Comparison of ENCODE assay signal across 25 cellular contexts in genomic region chr13:29948791-29949190, GRCh38.
"Had no signal": no experiment of that assay in that cellular context is flagged by ENCODE, and none has a peak within 500 bp of the region (broad histone marks: within the 10 kb centered on the region; RNA-seq: fewer than 3 reads in every experiment).

No MANE protein-coding gene starts in this region.

- H3K27ac Mint-ChIP-seq: memory B cell; mesothelial cell of epicardium; natural killer cell treated with Interleukin-12 subunit alpha and Interleukin-12 subunit beta and Interleukin-15 and Interleukin-18, amount 100 ng/mL, for 72 hours; stimulated activated memory B cell treated with anti-CD40 and anti-IgM and Interleukin-4, amounts not matched to agents 10 μg/mL and 1 μg/mL and 100 μg/mL, for 72 hours had no signal

- ATAC-seq: gastroesophageal sphincter; lower lobe of right lung; natural killer cell treated with Interleukin-12 subunit alpha and Interleukin-12 subunit beta and Interleukin-15 and Interleukin-18, amount 100 ng/mL, for 72 hours; psoas muscle; sciatic nerve; stimulated activated memory B cell treated with anti-CD40 and anti-IgM and Interleukin-4, amounts not matched to agents 10 μg/mL and 1 μg/mL and 100 μg/mL, for 72 hours; upper lobe of right lung had no signal

- H3K9ac ChIP-seq: neural progenitor cell had no signal

- H3K4me3 ChIP-seq: gastroesophageal sphincter, left ventricle myocardium inferior, lower lobe of right lung, neural progenitor cell, psoas muscle, smooth muscle cell, testis, tibial nerve, upper lobe of right lung, vagina had no signal

- H3K4me1 ChIP-seq: lower lobe of right lung, psoas muscle, tibial nerve, upper lobe of right lung, vagina had no signal

- H3K27me3 Mint-ChIP-seq: stimulated activated naive CD8-positive, alpha-beta T cell treated with anti-CD3 and anti-CD28 coated beads, Interleukin-15, Interleukin-2, amounts not matched to agents 100 ng/mL and 50 ng/mL, for 24 hours had no signal

- H3K27ac ChIP-seq: dorsolateral prefrontal cortex, gastroesophageal sphincter, left ventricle myocardium inferior, lower lobe of right lung, neural progenitor cell, psoas muscle, testis, tibial nerve, upper lobe of right lung, vagina had no signal

- H3K36me3 ChIP-seq: gastroesophageal sphincter, left ventricle myocardium inferior, lower lobe of right lung, neural progenitor cell, tibial nerve, upper lobe of right lung, vagina had no signal

- H3K4me3 Mint-ChIP-seq: memory B cell; mesothelial cell of epicardium; natural killer cell treated with Interleukin-12 subunit alpha and Interleukin-12 subunit beta and Interleukin-15 and Interleukin-18, amount 100 ng/mL, for 72 hours; neural progenitor cell; stimulated activated memory B cell treated with anti-CD40 and anti-IgM and Interleukin-4, amounts not matched to agents 10 μg/mL and 1 μg/mL and 100 μg/mL, for 72 hours; stimulated activated naive CD8-positive, alpha-beta T cell treated with anti-CD3 and anti-CD28 coated beads, Interleukin-15, Interleukin-2, amounts not matched to agents 100 ng/mL and 50 ng/mL, for 24 hours had no signal

- H3K36me3 Mint-ChIP-seq: memory B cell; mesothelial cell of epicardium; natural killer cell treated with Interleukin-12 subunit alpha and Interleukin-12 subunit beta and Interleukin-15 and Interleukin-18, amount 100 ng/mL, for 72 hours; neural progenitor cell; stimulated activated memory B cell treated with anti-CD40 and anti-IgM and Interleukin-4, amounts not matched to agents 10 μg/mL and 1 μg/mL and 100 μg/mL, for 72 hours had no signal

- H3K27me3 ChIP-seq: neural progenitor cell, testis, tibial nerve, upper lobe of right lung, vagina had no signal

- DNase-seq: cortex of kidney; dorsolateral prefrontal cortex; effector CD8-positive, alpha-beta T cell; glutamatergic neuron; islet precursor cell; left ventricle myocardium inferior; lower lobe of right lung; nucleus accumbens; psoas muscle; retina; stimulated activated CD4-positive, alpha-beta T cell treated with anti-CD3 and anti-CD28 coated beads, Interleukin-4, amount 100 ng/mL, for 1 hour; stimulated activated CD8-positive, alpha-beta memory T cell treated with anti-CD3 and anti-CD28 coated beads, Interleukin-4, amount 100 ng/mL, for 48 hours; testis; upper lobe of right lung had no signal

- H3K9me3 ChIP-seq: gastroesophageal sphincter, left ventricle myocardium inferior, lower lobe of right lung, psoas muscle, testis, tibial nerve, upper lobe of right lung, vagina had no signal

- H3K9me3 Mint-ChIP-seq: memory B cell; mesothelial cell of epicardium; natural killer cell treated with Interleukin-12 subunit alpha and Interleukin-12 subunit beta and Interleukin-15 and Interleukin-18, amount 100 ng/mL, for 72 hours; stimulated activated memory B cell treated with anti-CD40 and anti-IgM and Interleukin-4, amounts not matched to agents 10 μg/mL and 1 μg/mL and 100 μg/mL, for 72 hours; stimulated activated naive CD8-positive, alpha-beta T cell treated with anti-CD3 and anti-CD28 coated beads, Interleukin-15, Interleukin-2, amounts not matched to agents 100 ng/mL and 50 ng/mL, for 24 hours had no signal

- H3K4me2 ChIP-seq: neural progenitor cell, smooth muscle cell had no signal
